In the genomic region with DNA sequence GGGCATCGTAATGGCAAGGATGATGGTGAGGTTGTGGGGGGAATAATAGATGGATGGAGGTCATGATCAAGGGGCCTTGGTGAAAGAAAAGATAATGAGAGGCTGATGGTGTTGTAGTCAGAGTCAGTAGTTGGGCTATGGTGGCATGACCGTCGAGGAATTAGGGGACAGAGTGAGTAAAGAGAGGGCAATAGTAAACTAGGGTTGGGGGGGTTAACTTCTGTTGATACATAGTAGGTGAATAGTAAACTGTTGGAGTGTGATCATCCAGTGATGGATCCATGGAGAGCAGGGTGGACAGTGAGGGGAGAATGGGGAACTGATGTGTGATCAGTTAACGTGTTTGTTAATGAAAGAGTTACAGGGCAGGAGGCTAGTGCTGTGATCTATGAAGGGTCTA, we compare ENCODE assay signal across 2 cellular contexts.
TF ChIP-seq lines count a peak whose summit lies in the region.

No MANE protein-coding gene starts in this region.

TF ChIP-seq in SK-N-SH, 30 proteins besides CTCF, POLR2A, EP300 and RAD21 (continued from another document):
- TF ChIP-seq GATA2 (CRISPR knock-in tag; IDR thresholded peaks at IDR 0.05), result no peak
- TF ChIP-seq RFX5 (IDR thresholded peaks at IDR 0.05; ENCODE audit: low read length), result no peak
- no peak for TF ChIP-seq FOXM1 (IDR thresholded peaks at IDR 0.05; ENCODE audit: low read depth)
- no peak for TF ChIP-seq FOXJ3 (CRISPR knock-in tag; IDR thresholded peaks at IDR 0.05)

TF ChIP-seq in SK-N-SH treated with all-trans-retinoic acid at 6 μM for 48 hours, 23 proteins besides CTCF, POLR2A, EP300 and RAD21 (continued from another document):
- no peak for TF ChIP-seq ZFP30 (CRISPR knock-in tag; IDR thresholded peaks at IDR 0.05)
- TF ChIP-seq ZFP3 (CRISPR knock-in tag; IDR thresholded peaks at IDR 0.05), result no peak
- TF ChIP-seq ISL1 (CRISPR knock-in tag; IDR thresholded peaks at IDR 0.05), result no peak
- no peak for TF ChIP-seq ESRRG (CRISPR knock-in tag; IDR thresholded peaks at IDR 0.05)
- no peak for TF ChIP-seq ZNF8 (CRISPR knock-in tag; IDR thresholded peaks at IDR 0.05)
- TF ChIP-seq ZC3H10 (CRISPR knock-in tag; IDR thresholded peaks at IDR 0.05), result no peak
- TF ChIP-seq, protein P1, sequence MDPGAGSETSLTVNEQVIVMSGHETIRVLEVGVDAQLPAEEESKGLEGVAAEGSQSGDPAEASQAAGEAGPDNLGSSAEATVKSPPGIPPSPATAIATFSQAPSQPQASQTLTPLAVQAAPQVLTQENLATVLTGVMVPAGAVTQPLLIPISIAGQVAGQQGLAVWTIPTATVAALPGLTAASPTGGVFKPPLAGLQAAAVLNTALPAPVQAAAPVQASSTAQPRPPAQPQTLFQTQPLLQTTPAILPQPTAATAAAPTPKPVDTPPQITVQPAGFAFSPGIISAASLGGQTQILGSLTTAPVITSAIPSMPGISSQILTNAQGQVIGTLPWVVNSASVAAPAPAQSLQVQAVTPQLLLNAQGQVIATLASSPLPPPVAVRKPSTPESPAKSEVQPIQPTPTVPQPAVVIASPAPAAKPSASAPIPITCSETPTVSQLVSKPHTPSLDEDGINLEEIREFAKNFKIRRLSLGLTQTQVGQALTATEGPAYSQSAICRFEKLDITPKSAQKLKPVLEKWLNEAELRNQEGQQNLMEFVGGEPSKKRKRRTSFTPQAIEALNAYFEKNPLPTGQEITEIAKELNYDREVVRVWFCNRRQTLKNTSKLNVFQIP (CRISPR knock-in tag; IDR thresholded peaks at IDR 0.05; ENCODE audit: borderline replicate concordance, low read depth), result no peak
- TF ChIP-seq CSDC2 (CRISPR knock-in tag; IDR thresholded peaks at IDR 0.05), result no peak
- TF ChIP-seq, protein P2, sequence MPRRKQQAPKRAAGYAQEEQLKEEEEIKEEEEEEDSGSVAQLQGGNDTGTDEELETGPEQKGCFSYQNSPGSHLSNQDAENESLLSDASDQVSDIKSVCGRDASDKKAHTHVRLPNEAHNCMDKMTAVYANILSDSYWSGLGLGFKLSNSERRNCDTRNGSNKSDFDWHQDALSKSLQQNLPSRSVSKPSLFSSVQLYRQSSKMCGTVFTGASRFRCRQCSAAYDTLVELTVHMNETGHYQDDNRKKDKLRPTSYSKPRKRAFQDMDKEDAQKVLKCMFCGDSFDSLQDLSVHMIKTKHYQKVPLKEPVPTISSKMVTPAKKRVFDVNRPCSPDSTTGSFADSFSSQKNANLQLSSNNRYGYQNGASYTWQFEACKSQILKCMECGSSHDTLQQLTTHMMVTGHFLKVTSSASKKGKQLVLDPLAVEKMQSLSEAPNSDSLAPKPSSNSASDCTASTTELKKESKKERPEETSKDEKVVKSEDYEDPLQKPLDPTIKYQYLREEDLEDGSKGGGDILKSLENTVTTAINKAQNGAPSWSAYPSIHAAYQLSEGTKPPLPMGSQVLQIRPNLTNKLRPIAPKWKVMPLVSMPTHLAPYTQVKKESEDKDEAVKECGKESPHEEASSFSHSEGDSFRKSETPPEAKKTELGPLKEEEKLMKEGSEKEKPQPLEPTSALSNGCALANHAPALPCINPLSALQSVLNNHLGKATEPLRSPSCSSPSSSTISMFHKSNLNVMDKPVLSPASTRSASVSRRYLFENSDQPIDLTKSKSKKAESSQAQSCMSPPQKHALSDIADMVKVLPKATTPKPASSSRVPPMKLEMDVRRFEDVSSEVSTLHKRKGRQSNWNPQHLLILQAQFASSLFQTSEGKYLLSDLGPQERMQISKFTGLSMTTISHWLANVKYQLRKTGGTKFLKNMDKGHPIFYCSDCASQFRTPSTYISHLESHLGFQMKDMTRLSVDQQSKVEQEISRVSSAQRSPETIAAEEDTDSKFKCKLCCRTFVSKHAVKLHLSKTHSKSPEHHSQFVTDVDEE (CRISPR knock-in tag; IDR thresholded peaks at IDR 0.05), result no peak
- TF ChIP-seq RARB (CRISPR knock-in tag; IDR thresholded peaks at IDR 0.05), result no peak
